ENCODE assay signal across 15 cellular contexts in the genomic region with DNA sequence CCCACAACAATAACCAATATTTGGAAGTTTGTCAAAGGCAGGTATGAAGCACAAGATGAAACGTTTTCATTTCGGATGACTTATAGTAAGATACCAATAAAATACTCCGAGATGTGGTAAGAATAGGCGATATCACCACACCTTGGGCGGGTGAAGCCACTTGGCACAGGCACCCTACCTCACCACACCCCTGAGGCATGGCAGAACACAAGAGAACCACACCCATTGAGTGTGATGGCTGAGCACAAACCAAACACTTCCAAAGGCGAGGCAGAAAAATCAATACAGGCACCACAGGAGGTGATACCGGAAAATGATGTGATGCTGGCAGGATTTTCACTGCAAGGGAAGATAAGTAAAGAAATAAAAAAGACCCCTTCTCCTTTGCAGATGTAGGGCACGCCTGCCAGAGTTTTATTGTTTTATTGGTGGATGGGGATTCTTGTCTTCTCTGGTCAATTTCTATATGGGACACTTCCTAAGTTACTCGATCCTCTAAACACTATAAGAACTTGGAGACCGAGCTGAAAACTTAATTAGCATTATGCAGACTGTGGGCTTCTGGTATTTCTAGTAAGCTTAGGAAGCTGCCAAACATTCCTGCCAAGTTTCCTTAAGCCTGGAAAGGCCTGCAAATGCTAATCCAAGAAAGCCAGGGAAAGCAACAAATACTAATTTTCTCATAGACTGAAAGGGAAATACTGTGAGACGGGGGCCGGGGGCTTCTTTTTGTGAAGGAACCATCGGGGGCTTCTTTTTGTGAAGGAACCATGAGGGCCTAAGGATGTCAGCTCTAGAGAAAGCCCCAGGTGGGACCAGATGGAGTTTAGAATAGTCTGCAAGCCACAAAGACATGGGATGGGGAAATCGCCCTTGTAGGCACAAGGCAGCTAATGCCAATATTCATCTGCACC.
A peak's percentile ranks its signal among the peaks of the same experiment; 100 is the strongest.
DNase-seq lines count a peak whose midpoint lies in the region; ATAC-seq and TF ChIP-seq lines count a peak whose summit lies in the region.
"Had no signal": no experiment of that assay in that cellular context is flagged by ENCODE, and none has a peak within 500 bp of the region (broad histone marks: within the 10 kb centered on the region; RNA-seq: fewer than 3 reads in every experiment).

No MANE protein-coding gene starts in this region.

- ATAC-seq in left colon (peak; percentile 100), GM21825 (IDR thresholded peaks at IDR 0.05; ENCODE audit: unreplicated experiment) (no peak), GM19395 (IDR thresholded peaks at IDR 0.05; ENCODE audit: unreplicated experiment) (no peak)
- ATAC-seq: gastroesophageal sphincter had no signal

- H3K4me3 ChIP-seq in astrocyte of the cerebellum (ENCODE audit: low read depth, low read length) (no peak overlapping the region), hepatocyte (no peak overlapping the region), testis (no peak overlapping the region)
- H3K4me3 ChIP-seq: gastroesophageal sphincter had no signal

- H3K4me1 ChIP-seq in hepatocyte (ENCODE audit: insufficient read depth) = no peaks in the 10 kb centered on the region
- H3K4me1 ChIP-seq in testis = no peaks in the 10 kb centered on the region

- no peaks in the 10 kb centered on the region for H4K20me1 ChIP-seq in hepatocyte (ENCODE audit: insufficient read depth, poor library complexity, severe bottlenecking)

- in situ Hi-C loops in astrocyte of the cerebellum (cut with HindIII; ENCODE audit: low sequenced_read_pairs) = no loop called here

- intact Hi-C loops in left colon (cut with DNase I, micrococcal nuclease) (no loop called here), testis (cut with DNase I; ENCODE audit: low total_unique reads) (no loop called here)

- no peak overlapping the region for H3K4me2 ChIP-seq in hepatocyte

- no peak overlapping the region for H2AFZ ChIP-seq in hepatocyte

- H3K27me3 ChIP-seq in hepatocyte = no peaks in the 10 kb centered on the region
- H3K27me3 ChIP-seq in testis = no peaks in the 10 kb centered on the region
- H3K27me3 ChIP-seq: gastroesophageal sphincter had no signal

- H3K9me2 ChIP-seq in hepatocyte (replicated peaks; ENCODE audit: insufficient read depth) = no peaks in the 10 kb centered on the region

- H3K79me2 ChIP-seq in hepatocyte = no peaks in the 10 kb centered on the region

- DNase-seq in AG08395 (ENCODE audit: low spot score) = peak; percentile 40
- DNase-seq in GM03348 (ENCODE audit: low spot score) = peak; percentile 31
- peak; percentile 78 for DNase-seq in astrocyte of the cerebellum (ENCODE audit: low read depth)
- DNase-seq in left colon = peak; percentile 70 to 90
- no peak for DNase-seq in hepatocyte (ENCODE audit: low spot score)
- no peak for DNase-seq in testis
- DNase-seq: activated gamma-delta T cell; left cardiac atrium; stimulated activated CD4-positive, alpha-beta T cell treated with anti-CD3 and anti-CD28 coated beads, Interleukin-15, amount 100 ng/mL, for 24 hours; SW 1271 had no signal

- no peak for TF ChIP-seq POLR2A in testis (IDR thresholded peaks at IDR 0.05)

- 79% methylated on average over 14 of the region's 14 CpGs for WGBS in hepatocyte (ENCODE audit: low lambda C conversion rate, missing lambda C conversion rate)
- 65 to 73% methylated on average over 14 of the region's 14 CpGs for WGBS in testis, 2 donors

- H3K9me3 ChIP-seq in hepatocyte (ENCODE audit: low read depth) (no peaks in the 10 kb centered on the region), testis (no peaks in the 10 kb centered on the region)
- H3K9me3 ChIP-seq: gastroesophageal sphincter had no signal

- no peak overlapping the region for H3K27ac ChIP-seq in hepatocyte
- no peak overlapping the region for H3K27ac ChIP-seq in testis
- H3K27ac ChIP-seq: C4-2B, gastroesophageal sphincter, HL-60 had no signal

- TF ChIP-seq CTCF in astrocyte of the cerebellum (IDR thresholded peaks at IDR 0.05; ENCODE audit: low read depth, low read length, missing control alignments) (no peak), hepatocyte (IDR thresholded peaks at IDR 0.05; ENCODE audit: poor library complexity) (no peak), testis (IDR thresholded peaks at IDR 0.05) (no peak)

- H3K36me3 ChIP-seq in hepatocyte (replicated peaks; ENCODE audit: insufficient read depth, low read depth) = no peaks in the 10 kb centered on the region
- no peaks in the 10 kb centered on the region for H3K36me3 ChIP-seq in testis (ENCODE audit: low read depth, missing control alignments)
- H3K36me3 ChIP-seq: gastroesophageal sphincter had no signal

Comparison
In these comparisons a context has a peak if more than half of its experiments do, and no peak if none do; other contexts are left out.
1. DNase-seq: peak in AG08395 (single experiment), GM03348 (single experiment), astrocyte of the cerebellum (single experiment) and left colon (2 of 2); none in hepatocyte (single experiment) and testis (single experiment).